Comparison of ENCODE assay signal across 1 cellular context in genomic region chr2:226050822-226051221, GRCh38.
TF ChIP-seq lines count a peak whose summit lies in the region.

No MANE protein-coding gene starts in this region.

TF ChIP-seq in HCT116, 20 proteins besides CTCF, POLR2A, EP300 and RAD21 (continued from another document):
- TF ChIP-seq REST (IDR thresholded peaks at IDR 0.05; ENCODE audit: low read depth) (no peak), EZH2 (IDR thresholded peaks at IDR 0.05) (no peak), ATF3 (IDR thresholded peaks at IDR 0.05) (no peak)
